Comparison of ENCODE assay signal across 22 cellular contexts in the genomic region with DNA sequence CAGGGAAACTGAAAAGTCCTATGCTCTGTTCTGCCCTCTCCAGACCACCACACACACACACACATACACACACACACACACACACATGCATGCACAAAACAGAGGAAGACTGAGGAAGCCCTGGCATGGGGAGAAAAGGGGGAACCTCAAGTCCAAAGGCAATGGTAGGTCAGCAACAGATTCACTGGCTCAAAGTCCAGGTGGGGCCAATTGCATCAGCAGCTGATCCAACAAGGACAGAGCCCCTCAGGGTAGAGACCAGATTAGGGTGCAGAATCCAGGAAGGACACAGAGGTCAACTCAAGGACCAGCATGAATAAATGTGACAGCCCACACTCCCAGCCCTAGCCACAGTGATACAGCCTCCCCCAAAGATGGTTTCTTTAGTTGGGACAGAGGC.
"Had no signal": no experiment of that assay in that cellular context is flagged by ENCODE, and none has a peak within 500 bp of the region (broad histone marks: within the 10 kb centered on the region; RNA-seq: fewer than 3 reads in every experiment).

No MANE protein-coding gene starts in this region.

- H3K9ac ChIP-seq: SK-N-SH had no signal

- H3K4me2 ChIP-seq: SK-N-SH had no signal

- ATAC-seq: Panc1, PC-3 had no signal

- DNase-seq: KBM-7, MV-4-11, NCI-H1048, NCI-H1105, NCI-H1417, NCI-H1436 treated with DMSO at 0.1 percent for 48 hours, NCI-H187, NCI-H2029, NCI-H2081 treated with DMSO at 0.1 percent for 48 hours, NCI-H2171, NCI-H226, NCI-H446, NCI-H510A, NCI-H524 treated with DMSO at 0.1 percent for 48 hours, NCI-H69, NCI-H774, PC-3, SHP77, SK-N-SH, SW 1271 had no signal

- H3K9me3 ChIP-seq: SK-N-SH had no signal

- H3K27ac ChIP-seq: RWPE1 had no signal
